In genomic region chr14:79165460-79166080, GRCh38 we compare ENCODE assay signal across 26 cellular contexts.
"Had no signal": no experiment of that assay in that cellular context is flagged by ENCODE, and none has a peak within 500 bp of the region (broad histone marks: within the 10 kb centered on the region; RNA-seq: fewer than 3 reads in every experiment).

No MANE protein-coding gene starts in this region.

- H3K27me3 ChIP-seq: ascending aorta, body of pancreas had no signal

- H3K4me1 ChIP-seq: ascending aorta, body of pancreas had no signal

- H3K4me3 ChIP-seq: ascending aorta, body of pancreas had no signal

- DNase-seq: activated CD4-positive, alpha-beta T cell treated with anti-CD3 and anti-CD28 coated beads for 48 hours; activated CD4-positive, alpha-beta T cell treated with anti-CD3 and anti-CD28 coated beads, Interleukin-2, amount 50 U/mL, for 48 hours; activated CD4-positive, CD25-positive, alpha-beta regulatory T cell treated with anti-CD3 and anti-CD28 coated beads, Interleukin-2, amount 50 U/mL, for 72 hours; activated CD8-positive, alpha-beta memory T cell treated with anti-CD3 and anti-CD28 coated beads, Interleukin-2, amount 10 ng/mL, durations not matched to agents 7 days and 5 days; activated effector memory CD4-positive, alpha-beta T cell treated with anti-CD3 and anti-CD28 coated beads, Interleukin-2, amount 50 U/mL, for 16 hours; activated naive CD4-positive, alpha-beta T cell treated with Interleukin-2 at 50 U/mL for 16 hours; activated naive CD8-positive, alpha-beta T cell treated with anti-CD3 and anti-CD28 coated beads, Interleukin-2, amount 50 U/mL, for 24 hours; activated T-cell treated with anti-CD3 and anti-CD28 coated beads, Interleukin-2, amount 50 U/mL, for 4 hours; amniotic stem cell; body of pancreas; central memory CD4-positive, alpha-beta T cell; Kasumi-1; KBM-7; NCI-H1436; NCI-H1694 treated with DMSO at 0.1 percent for 48 hours; NCI-H2029 treated with DMSO at 0.1 percent for 48 hours; NCI-H446; NCI-H526; NCI-H774; PC-3; SHP77 treated with DMSO at 0.1 percent for 48 hours; T-helper 17 cell; T-helper 9 cell had no signal

- ATAC-seq: activated CD8-positive, alpha-beta memory T cell treated with anti-CD3 and anti-CD28 coated beads, Interleukin-2, amount 10 ng/mL, durations not matched to agents 7 days and 5 days; activated naive CD4-positive, alpha-beta T cell treated with anti-CD3 and anti-CD28 coated beads, Interleukin-2, amount 50 U/mL, for 72 hours; activated naive CD8-positive, alpha-beta T cell treated with anti-CD3 and anti-CD28 coated beads, Interleukin-2, amount 50 U/mL, for 24 hours; activated T-cell treated with anti-CD3 and anti-CD28 coated beads, Interleukin-2, amount 50 U/mL, for 4 hours; body of pancreas; PC-3; T-helper 17 cell; WTC11 had no signal

- H3K36me3 ChIP-seq: ascending aorta had no signal

- H3K27ac ChIP-seq: ascending aorta, body of pancreas had no signal

- H3K9me3 ChIP-seq: ascending aorta, body of pancreas had no signal
